25 cellular contexts compared by ENCODE assay signal in the genomic region with DNA sequence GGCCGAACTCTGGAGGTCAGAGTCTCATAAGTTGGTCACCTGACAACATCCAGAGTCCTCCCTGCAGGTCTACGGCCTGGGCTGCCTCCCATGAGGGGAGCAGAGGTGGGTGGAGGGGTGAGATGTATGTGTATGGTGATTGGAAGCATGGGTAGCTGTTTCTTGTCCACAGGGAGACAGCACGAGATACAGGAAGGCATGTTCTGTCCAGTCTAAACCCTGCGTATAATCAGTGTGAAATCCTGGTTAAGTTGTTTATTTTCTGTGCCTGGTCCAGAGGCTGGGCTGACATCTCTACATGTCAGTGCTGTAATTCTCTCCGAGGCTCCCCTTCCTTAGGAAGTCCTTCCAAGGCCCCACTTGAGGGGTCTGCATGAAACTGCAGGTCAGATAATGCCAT. TPM values are rescaled to one million over a fixed set of nuclear protein-coding genes. Genes with fewer than 3 reads are reported as not detected.
"Had no signal": no experiment of that assay in that cellular context is flagged by ENCODE, and none has a peak within 500 bp of the region (broad histone marks: within the 10 kb centered on the region; RNA-seq: fewer than 3 reads in every experiment).

No MANE protein-coding gene starts in this region.

- H3K27me3 ChIP-seq: hepatocyte, left lung, right lobe of liver, tibial artery, uterus had no signal

- H3K27ac ChIP-seq: hepatocyte, left lung, right lobe of liver, tibial artery, uterus, VCaP had no signal

- H3K36me3 ChIP-seq: left lung, right lobe of liver, tibial artery, uterus had no signal

- H3K9me3 Mint-ChIP-seq: activated CD4-positive, alpha-beta memory T cell treated with anti-CD3 and anti-CD28 coated beads, Interleukin-2, amount 10 ng/mL, durations not matched to agents 7 days and 5 days; activated CD4-positive, alpha-beta T cell treated with anti-CD3 and anti-CD28 coated beads, Interleukin-2, amount 10 ng/mL, durations not matched to agents 24 days and 14 days; activated naive CD8-positive, alpha-beta T cell treated with anti-CD3 and anti-CD28 coated beads, Interleukin-2, amount 50 U/mL, for 24 hours; activated T-cell treated with anti-CD3 and anti-CD28 coated beads, Interleukin-2, amount 50 U/mL, for 72 hours; nephron; T-cell; T-helper 2 cell treated with Interferon-gamma antibody and Interleukin-4, amounts not matched to agents 5 μg/mL and 100 μg/mL, for 36 hours had no signal

- H3K9me3 ChIP-seq: left lung, right lobe of liver, tibial artery, uterus had no signal

- H3K27ac Mint-ChIP-seq: activated CD4-positive, alpha-beta memory T cell treated with anti-CD3 and anti-CD28 coated beads, Interleukin-2, amount 10 ng/mL, durations not matched to agents 7 days and 5 days; activated CD4-positive, alpha-beta T cell treated with anti-CD3 and anti-CD28 coated beads, Interleukin-2, amount 10 ng/mL, durations not matched to agents 24 days and 14 days; activated naive CD8-positive, alpha-beta T cell treated with anti-CD3 and anti-CD28 coated beads, Interleukin-2, amount 50 U/mL, for 24 hours; activated T-cell treated with anti-CD3 and anti-CD28 coated beads, Interleukin-2, amount 50 U/mL, for 72 hours; T-cell; T-helper 2 cell treated with Interferon-gamma antibody and Interleukin-4, amounts not matched to agents 5 μg/mL and 100 μg/mL, for 36 hours had no signal

- H3K4me3 Mint-ChIP-seq: activated CD4-positive, alpha-beta memory T cell treated with anti-CD3 and anti-CD28 coated beads, Interleukin-2, amount 10 ng/mL, durations not matched to agents 7 days and 5 days; activated CD4-positive, alpha-beta T cell treated with anti-CD3 and anti-CD28 coated beads, Interleukin-2, amount 10 ng/mL, durations not matched to agents 24 days and 14 days; activated naive CD8-positive, alpha-beta T cell treated with anti-CD3 and anti-CD28 coated beads, Interleukin-2, amount 50 U/mL, for 24 hours; activated T-cell treated with anti-CD3 and anti-CD28 coated beads, Interleukin-2, amount 50 U/mL, for 72 hours; nephron; T-cell; T-helper 2 cell treated with Interferon-gamma antibody and Interleukin-4, amounts not matched to agents 5 μg/mL and 100 μg/mL, for 36 hours had no signal

- H3K4me1 Mint-ChIP-seq: activated CD4-positive, alpha-beta memory T cell treated with anti-CD3 and anti-CD28 coated beads, Interleukin-2, amount 10 ng/mL, durations not matched to agents 7 days and 5 days; activated CD4-positive, alpha-beta T cell treated with anti-CD3 and anti-CD28 coated beads, Interleukin-2, amount 10 ng/mL, durations not matched to agents 24 days and 14 days; activated naive CD8-positive, alpha-beta T cell treated with anti-CD3 and anti-CD28 coated beads, Interleukin-2, amount 50 U/mL, for 24 hours; T-cell had no signal

- H3K4me1 ChIP-seq: right lobe of liver, uterus had no signal

- H3K36me3 Mint-ChIP-seq: T-cell had no signal

- H3K27me3 Mint-ChIP-seq: activated CD4-positive, alpha-beta memory T cell treated with anti-CD3 and anti-CD28 coated beads, Interleukin-2, amount 10 ng/mL, durations not matched to agents 7 days and 5 days; activated naive CD8-positive, alpha-beta T cell treated with anti-CD3 and anti-CD28 coated beads, Interleukin-2, amount 50 U/mL, for 24 hours; T-cell had no signal

- H3K4me3 ChIP-seq: hepatocyte, left lung, right lobe of liver, tibial artery, uterus had no signal

- DNase-seq: activated CD4-positive, alpha-beta memory T cell treated with anti-CD3 and anti-CD28 coated beads, Interleukin-2, amount 10 ng/mL, durations not matched to agents 7 days and 5 days; activated CD4-positive, alpha-beta T cell treated with anti-CD3 and anti-CD28 coated beads, Interleukin-2, amount 10 ng/mL, durations not matched to agents 24 days and 14 days; activated effector memory CD4-positive, alpha-beta T cell treated with anti-CD3 and anti-CD28 coated beads, Interleukin-2, amount 50 U/mL, for 16 hours; activated naive CD4-positive, alpha-beta T cell treated with anti-CD3 and anti-CD28 coated beads, Interleukin-2, amount 50 U/mL, for 16 hours; activated naive CD8-positive, alpha-beta T cell treated with anti-CD3 and anti-CD28 coated beads, Interleukin-2, amount 50 U/mL, for 24 hours; activated T-cell treated with anti-CD3 and anti-CD28 coated beads, Interleukin-2, amount 50 U/mL, for 72 hours; dermis blood vessel endothelial cell; effector CD8-positive, alpha-beta T cell; erythroblast; foreskin melanocyte; glutamatergic neuron; kidney glomerular epithelial cell; left lung; midbrain; nucleus accumbens; stimulated activated CD4-positive, alpha-beta T cell treated with anti-CD3 and anti-CD28 coated beads, Interleukin-4, amount 100 ng/mL, for 1 hour; stimulated activated naive CD4-positive, alpha-beta T cell treated with Interleukin-2 at 50 U/mL for 16 hours; T-cell; tibial artery; uterus had no signal

RNA-seq across cellular contexts. Expression of a gene that starts 8.9 kb away (rescaled TPM):
- total RNA-seq: dermis blood vessel endothelial cell had no signal
